Comparison of ENCODE assay signal across 26 cellular contexts in the genomic region with DNA sequence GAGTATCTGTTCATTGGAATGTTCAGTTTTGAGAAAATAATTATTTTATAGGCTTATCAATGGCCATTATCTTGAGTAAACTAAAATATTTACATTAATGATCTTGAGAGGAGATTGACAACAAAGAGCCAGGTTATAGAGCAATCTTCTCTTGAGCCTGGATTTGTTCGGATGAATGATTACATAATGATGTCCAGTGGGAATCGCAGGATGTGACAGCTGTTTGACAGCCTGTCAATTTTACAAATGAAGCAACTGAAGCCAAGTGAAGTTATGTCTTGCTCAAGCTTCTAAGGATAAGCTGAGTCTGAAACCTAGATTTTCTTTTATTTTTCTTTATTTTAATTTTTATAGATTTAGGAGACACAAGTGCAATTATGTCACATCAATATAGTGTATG.
"Had no signal": no experiment of that assay in that cellular context is flagged by ENCODE, and none has a peak within 500 bp of the region (broad histone marks: within the 10 kb centered on the region; RNA-seq: fewer than 3 reads in every experiment).

No MANE protein-coding gene starts in this region.

- H3K27me3 ChIP-seq: stomach, suprapubic skin, testis, thyroid gland, tibial artery, tibial nerve, transverse colon, upper lobe of left lung, upper lobe of right lung, uterus, vagina had no signal

- ATAC-seq: stimulated activated effector memory CD8-positive, alpha-beta T cell treated with anti-CD3 and anti-CD28 coated beads, Interleukin-12 subunit alpha, Interleukin-12 subunit beta, amount 100 ng/mL, for 72 hours; stimulated activated memory B cell treated with anti-CD40 and anti-IgM and Interleukin-4, amounts not matched to agents 10 μg/mL and 1 μg/mL and 100 μg/mL, for 72 hours; stimulated activated naive B cell treated with anti-CD40 and anti-IgM and Interleukin-4, amounts not matched to agents 10 μg/mL and 1 μg/mL and 100 μg/mL, for 72 hours; stimulated activated naive CD8-positive, alpha-beta T cell treated with anti-CD3 and anti-CD28 coated beads, Interleukin-15, amount 100 ng/mL, for 72 hours; stimulated activated naive CD8-positive, alpha-beta T cell treated with anti-CD3 and anti-CD28 coated beads, Interleukin-15, Interleukin-2, amounts not matched to agents 100 U/mL and 50 U/mL, for 24 hours; upper lobe of right lung had no signal

- H3K4me3 ChIP-seq: stomach, suprapubic skin, testis, thoracic aorta, thyroid gland, tibial artery, tibial nerve, transverse colon, upper lobe of left lung, upper lobe of right lung, uterus, vagina had no signal

- DNase-seq: stimulated activated CD4-positive, alpha-beta T cell treated with anti-CD3 and anti-CD28 coated beads, Interleukin-2, amount 100 ng/mL, for 48 hours; stimulated activated CD4-positive, alpha-beta T cell treated with anti-CD3 and anti-CD28 coated beads, Interleukin-4, amount 100 ng/mL, for 1 hour; stimulated activated CD4-positive, alpha-beta T cell treated with anti-CD3 and anti-CD28 coated beads, Interleukin-4, amount 100 ng/mL, for 24 hours; stimulated activated CD4-positive, alpha-beta T cell treated with anti-CD3 and anti-CD28 coated beads, Interleukin-4, amount 100 ng/mL, for 4 hours; stimulated activated CD8-positive, alpha-beta memory T cell treated with anti-CD3 and anti-CD28 coated beads, Interleukin-4, amount 100 ng/mL, for 48 hours; stimulated activated naive B cell treated with anti-CD40 and anti-IgM and Interleukin-4, amounts not matched to agents 10 μg/mL and 1 μg/mL and 100 μg/mL, for 72 hours; stimulated activated naive CD4-positive, alpha-beta T cell; stimulated activated naive CD4-positive, alpha-beta T cell treated with Interleukin-2 at 50 U/mL for 16 hours; stimulated activated naive CD8-positive, alpha-beta T cell treated with anti-CD3 and anti-CD28 coated beads, Interleukin-15, amount 100 ng/mL, for 72 hours; stimulated activated naive CD8-positive, alpha-beta T cell treated with anti-CD3 and anti-CD28 coated beads, Interleukin-15, Interleukin-2, amounts not matched to agents 100 U/mL and 50 U/mL, for 24 hours; stomach; substantia nigra; testis; tibial artery; transverse colon; trophoblast cell; upper lobe of left lung; upper lobe of right lung; uterus had no signal

- H3K9me3 ChIP-seq: stomach, suprapubic skin, testis, thoracic aorta, thyroid gland, tibial artery, tibial nerve, transverse colon, upper lobe of left lung, upper lobe of right lung, uterus, vagina had no signal

- H3K36me3 ChIP-seq: stomach, suprapubic skin, thoracic aorta, thyroid gland, tibial artery, tibial nerve, transverse colon, upper lobe of left lung, upper lobe of right lung, uterus, vagina had no signal

- H3K4me1 ChIP-seq: suprapubic skin, testis, thyroid gland, tibial artery, transverse colon, upper lobe of left lung, upper lobe of right lung, uterus, vagina had no signal

- H3K27ac ChIP-seq: stomach, suprapubic skin, testis, thoracic aorta, thyroid gland, tibial artery, tibial nerve, transverse colon, upper lobe of left lung, upper lobe of right lung, uterus, vagina had no signal
